ENCODE assay signal across 8 cellular contexts in the genomic region with DNA sequence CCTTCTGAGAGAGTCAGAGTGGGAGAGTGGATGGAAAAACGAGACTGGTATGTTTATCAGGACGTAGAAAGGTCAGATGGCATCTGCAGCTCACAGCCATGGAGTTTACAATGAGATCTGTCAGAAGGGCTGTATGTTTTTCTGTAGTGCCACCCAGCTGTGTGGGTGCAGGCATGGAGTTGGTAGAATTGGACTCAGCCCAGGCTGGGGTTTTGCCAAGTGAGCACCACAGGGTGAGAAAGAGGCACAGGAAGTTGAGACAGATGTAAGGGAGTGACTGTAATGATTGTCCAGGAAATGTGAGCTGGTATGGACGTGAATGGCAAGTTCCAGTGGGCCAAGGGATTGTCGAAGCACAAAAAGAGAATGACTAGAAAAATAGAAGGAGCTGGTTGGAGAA. TPM values are rescaled to one million over a fixed set of nuclear protein-coding genes. Genes with fewer than 3 reads are reported as not detected.
A peak's percentile ranks its signal among the peaks of the same experiment; 100 is the strongest.
DNase-seq lines count a peak whose midpoint lies in the region; ATAC-seq, FAIRE-seq and TF ChIP-seq lines count a peak whose summit lies in the region.

No MANE protein-coding gene starts in this region.

- H3K4ac ChIP-seq in H9 (ENCODE audit: low read depth, low read length) = no peak overlapping the region

- no peak overlapping the region for H3K9ac ChIP-seq in HCT116 (ENCODE audit: low read length)
- H3K9ac ChIP-seq in H9 (ENCODE audit: extremely low read depth, insufficient read length, low read length) = no peak overlapping the region

- intact Hi-C loops in HCT116 (cut with micrococcal nuclease) = loop anchor here (2.0 kb wide), 1 partner anchor 51 kb away; no protein-coding TSS in a partner anchor

- no peaks in the 10 kb centered on the region for H4K20me1 ChIP-seq in HCT116 (ENCODE audit: insufficient read depth)
- no peaks in the 10 kb centered on the region for H4K20me1 ChIP-seq in H9 (ENCODE audit: control insufficient read depth, insufficient read depth, insufficient read length)

- H2BK15ac ChIP-seq in H9 (ENCODE audit: low read depth, low read length) = no peak overlapping the region

- no peaks in the 10 kb centered on the region for H3K9me3 ChIP-seq in HCT116 (ENCODE audit: control insufficient read depth in 1 of 2, insufficient read depth in 1 of 2, low read depth in 1 of 2, low read length in 2 of 2)
- H3K9me3 ChIP-seq in H9 (ENCODE audit: control insufficient read depth, low read depth, low read length) = no peaks in the 10 kb centered on the region

- H2AFZ ChIP-seq in HCT116 (ENCODE audit: low read depth, low read length, poor library complexity, severe bottlenecking) (peak overlapping the region; percentile 56), H9 (ENCODE audit: low read length) (no peak overlapping the region)

- H3K27ac ChIP-seq in HCT116 (ENCODE audit: low read depth, low read length) (no peak overlapping the region), H9 (ENCODE audit: insufficient read length, low read depth, low read length) (no peak overlapping the region)

- no peaks in the 10 kb centered on the region for H3K27me3 Mint-ChIP-seq in naive thymus-derived CD8-positive, alpha-beta T cell
- H3K27me3 Mint-ChIP-seq in H9 (ENCODE audit: low read depth) = peaks cover 2% of the 10 kb centered on the region; the same call in 1 of the 2 replicates

- no peaks in the 10 kb centered on the region for H3K23me2 ChIP-seq in H9 (ENCODE audit: insufficient read length, low read depth, low read length, poor library complexity, severe bottlenecking)

- in situ Hi-C loops in SK-MEL-5 (cut with HindIII; ENCODE audit: low pct_unique_long_range_greater_than_20kb, low sequenced_read_pairs) = no loop called here

- CTCF ChIA-PET in HCT116 (lab: Charles Lee) = interaction anchor here (0.9 to 1.5 kb wide), 3 partner anchors 8 to 131 kb away, joined by 3 to 7 read pairs (median 4); no protein-coding TSS in a partner anchor

- H2BK120ac ChIP-seq in H9 (ENCODE audit: low read depth, low read length, poor library complexity, severe bottlenecking) = no peak overlapping the region

- WGBS in H9 (ENCODE audit: extremely low coverage, insufficient read length, low lambda C conversion rate) = no CpG with 5 or more reads among the region's 4 CpGs

- peaks cover 0 to 2% (median 0%) of the 10 kb centered on the region in 9 donors for H3K9me3 Mint-ChIP-seq in naive thymus-derived CD8-positive, alpha-beta T cell
- no peaks in the 10 kb centered on the region for H3K9me3 Mint-ChIP-seq in H9

- no peak overlapping the region for H3K56ac ChIP-seq in H9 (ENCODE audit: insufficient read length, low read depth, low read length)

- H3K27me3 ChIP-seq in HCT116 (ENCODE audit: insufficient read depth, low read length) (no peaks in the 10 kb centered on the region), bronchial epithelial cell (ENCODE audit: control insufficient read depth, insufficient read depth, low read length) (no peaks in the 10 kb centered on the region), H9 (ENCODE audit: insufficient read depth, low read length) (no peaks in the 10 kb centered on the region)

- peak overlapping the region; percentile 36; the same call in 1 of the 2 replicates for H3K4me2 ChIP-seq in HCT116 (ENCODE audit: low read length)
- H3K4me2 ChIP-seq in H9 (ENCODE audit: insufficient read depth, insufficient read length, low read length) = no peak overlapping the region

- no peak overlapping the region for H4K8ac ChIP-seq in H9 (replicated peaks; ENCODE audit: insufficient read length, low read depth, low read length)

- no peak overlapping the region for H2BK5ac ChIP-seq in H9 (ENCODE audit: insufficient read length, low read length)

- TF ChIP-seq POLR2A in HCT116 (IDR thresholded peaks at IDR 0.05; ENCODE audit: borderline replicate concordance, extremely low read depth, insufficient read depth, insufficient read length) = no peak

- peaks cover 45 to 66% (median 57%) of the 10 kb centered on the region in 4 donors for H3K4me1 Mint-ChIP-seq in naive thymus-derived CD8-positive, alpha-beta T cell
- H3K4me1 Mint-ChIP-seq in H9 = peaks cover 46 to 47% of the 10 kb centered on the region in 2 experiments

- H3K4me1 ChIP-seq in HCT116 (ENCODE audit: control insufficient read depth in 1 of 2, insufficient read depth in 2 of 2, low read length in 2 of 2) = peaks cover 11 to 53% of the 10 kb centered on the region in 2 experiments
- peaks cover 12% of the 10 kb centered on the region for H3K4me1 ChIP-seq in H9 (ENCODE audit: insufficient read depth, low read length)

- POLR2A ChIA-PET in HCT116 (lab: Charles Lee) = no interaction called here
- POLR2A ChIA-PET in naive thymus-derived CD8-positive, alpha-beta T cell (lab: Charles Lee) = interaction anchor here (0.8 to 5.3 kb wide), 7 partner anchors 9 to 103 kb away, joined by 3 to 36 read pairs (median 4); partner anchors contain the start of genes CASP2 and ZYX

- DNase-seq in HCT116 (ENCODE audit: low read depth, low spot score) (no peak), SK-MEL-5 (ENCODE audit: low read depth, low spot score) (peak; percentile 83), bronchial epithelial cell (ENCODE audit: low read depth) (peak; percentile 93), H9 (no peak), amniotic stem cell (lab: John Stamatoyannopoulos, UW) (no peak)
- peak in 9 of 10 donors; percentile 37 to 81 (median 59) for DNase-seq in naive thymus-derived CD8-positive, alpha-beta T cell

- H3K9me2 ChIP-seq in HCT116 (ENCODE audit: insufficient read depth) = no peaks in the 10 kb centered on the region

- no peak overlapping the region for H2AK5ac ChIP-seq in H9 (ENCODE audit: insufficient read length, low read length)

- TF ChIP-seq CTCF in HCT116 (IDR thresholded peaks at IDR 0.05 in 2 of 3, conservative IDR thresholded peaks at IDR 0.05 in 1 of 3; ENCODE audit: borderline replicate concordance in 1 of 3, insufficient read depth in 1 of 3, low read depth in 2 of 3, low read length in 2 of 3) (peak in 2 of 3 experiments; percentile 7 to 15; a peak in 1 of 6 replicates), bronchial epithelial cell (IDR thresholded peaks at IDR 0.05; ENCODE audit: insufficient read depth, low read length, severe bottlenecking) (peak; percentile 53), H9 (conservative IDR thresholded peaks at IDR 0.05) (no peak)

- H3K4me3 Mint-ChIP-seq in naive thymus-derived CD8-positive, alpha-beta T cell = peak overlapping the region; percentile 2 to 83 (median 42)
- no peak overlapping the region for H3K4me3 Mint-ChIP-seq in H9

- H3K23ac ChIP-seq in H9 (ENCODE audit: insufficient read length, low read depth, low read length) = no peak overlapping the region

- H3K79me2 ChIP-seq in HCT116 (ENCODE audit: insufficient read depth, low read length) (no peaks in the 10 kb centered on the region), H9 (ENCODE audit: insufficient read depth, low read length) (no peaks in the 10 kb centered on the region)

- H2BK20ac ChIP-seq in H9 (ENCODE audit: low read depth, low read length, poor library complexity, severe bottlenecking) = no peak overlapping the region

- H3K14ac ChIP-seq in H9 (ENCODE audit: insufficient read depth, low read length) = no peak overlapping the region

- BruUV-seq in HCT116 (replicated peaks; lab: Mats Ljungman, UMichigan) = no TSS peak

- no peak overlapping the region for H3T11ph ChIP-seq in H9 (ENCODE audit: low read length)

- H3K79me1 ChIP-seq in H9 (ENCODE audit: insufficient read depth, low read depth, low read length, poor library complexity, severe bottlenecking) = no peaks in the 10 kb centered on the region

- no peak overlapping the region for H4K91ac ChIP-seq in H9 (ENCODE audit: insufficient read length, low read depth, low read length)

- 0 out of 2 replicates have a peak, but pooled peaks have one; percentile 10 for ATAC-seq in HCT116
- ATAC-seq in naive thymus-derived CD8-positive, alpha-beta T cell = peak; percentile 58 to 69
- no peak for ATAC-seq in HG03342 (IDR thresholded peaks at IDR 0.05; ENCODE audit: unreplicated experiment)
- ATAC-seq in GM18498 (IDR thresholded peaks at IDR 0.05; ENCODE audit: unreplicated experiment) = no peak

- H3K18ac ChIP-seq in H9 (ENCODE audit: insufficient read length, low read depth, low read length) = no peak overlapping the region

- peak overlapping the region; percentile 38 to 94 (median 76) for H3K27ac Mint-ChIP-seq in naive thymus-derived CD8-positive, alpha-beta T cell
- no peak overlapping the region for H3K27ac Mint-ChIP-seq in H9

- FAIRE-seq in bronchial epithelial cell (lab: Jason Lieb, UNC) = no peak

- no peak overlapping the region for H4K5ac ChIP-seq in H9 (ENCODE audit: insufficient read length, low read depth, low read length)

- H3K36me3 ChIP-seq in HCT116 (ENCODE audit: control insufficient read depth in 1 of 2, insufficient read depth in 2 of 2, low read length in 2 of 2) = no peaks in the 10 kb centered on the region
- no peaks in the 10 kb centered on the region for H3K36me3 ChIP-seq in bronchial epithelial cell (ENCODE audit: control insufficient read depth, insufficient read depth, low read length)

- RAD21 ChIA-PET in HCT116 (lab: Charles Lee; ENCODE audit: low non-redundant PET in 1 of 2, low total read pairs in 2 of 2, uncharacterized antibody in 2 of 2, unreplicated experiment in 2 of 2) = no interaction called here

- no peaks in the 10 kb centered on the region for H3K36me3 Mint-ChIP-seq in naive thymus-derived CD8-positive, alpha-beta T cell
- no peaks in the 10 kb centered on the region for H3K36me3 Mint-ChIP-seq in H9 (ENCODE audit: insufficient read depth in 1 of 3, low read depth in 3 of 3)

- TF ChIP-seq RAD21 in HCT116 (IDR thresholded peaks at IDR 0.05; ENCODE audit: low read depth) = peak; percentile 36; the same call in 1 of the 2 replicates

- H2BK12ac ChIP-seq in H9 (ENCODE audit: insufficient read length, low read depth, low read length) = no peak overlapping the region

- H3K4me3 ChIP-seq in HCT116 (replicated peaks in 1 of 2; ENCODE audit: low read depth in 1 of 2, low read length in 2 of 2) (no peak overlapping the region), bronchial epithelial cell (ENCODE audit: low read depth, low read length) (no peak overlapping the region)

RNA-seq across cellular contexts. Expression of gene ZYX, which starts 9.1 kb away (rescaled TPM):
- total RNA-seq in HCT116 (2021; ENCODE audit: unreplicated experiment) = 144 TPM
- polyA plus RNA-seq in HCT116 (2012) = 188 and 199 TPM in 2 replicates
- total RNA-seq in SK-MEL-5 (2014; rRNA removed; shearing (Covaris generic)) = 14.7 and 17.2 TPM in 2 replicates
- 84.5 and 107 TPM in 2 replicates for polyA plus RNA-seq in SK-MEL-5 (2015; cell fraction: cytosol; rRNA removed)
- polyA plus RNA-seq in SK-MEL-5 (2015; cell fraction: nucleus; rRNA removed) = 34.2 and 35.3 TPM in 2 replicates
- total RNA-seq in bronchial epithelial cell = 9.2 and 10.6 TPM in 2 replicates
- 100 to 1,000 TPM; 138 to 151 TPM for total RNA-seq in naive thymus-derived CD8-positive, alpha-beta T cell
- 100 to 1,000 TPM in 1 of 3 donors, 10 to 100 TPM in 2; 58.6 to 142 (median 82.6) TPM for polyA plus RNA-seq in naive thymus-derived CD8-positive, alpha-beta T cell
- total RNA-seq in H9 (2021) = 236 and 237 TPM in 2 replicates

RNA-seq across cellular contexts. Expression of gene FAM131B, which starts 9.6 kb away (rescaled TPM):
- total RNA-seq in HCT116 (2021; ENCODE audit: unreplicated experiment) (0.20 TPM), bronchial epithelial cell (0.26 and 0.53 TPM in 2 replicates), H9 (2021) (17.3 and 18.5 TPM in 2 replicates)
- 0.21 and 0.34 TPM in 2 replicates for polyA plus RNA-seq in HCT116 (2012)
- total RNA-seq in SK-MEL-5 (2014; rRNA removed; shearing (Covaris generic)) = not detected in 2 replicates
- 0.13 TPM in 1 of 2 replicates, not detected in the other for polyA plus RNA-seq in SK-MEL-5 (2015; cell fraction: cytosol; rRNA removed)
- polyA plus RNA-seq in SK-MEL-5 (2015; cell fraction: nucleus; rRNA removed) = not detected in 2 replicates
- 1 to 10 TPM in 1 of 2 experiments, under 1 TPM in 1; 0.78 to 1.2 TPM for total RNA-seq in naive thymus-derived CD8-positive, alpha-beta T cell
- polyA plus RNA-seq in naive thymus-derived CD8-positive, alpha-beta T cell = 1 to 10 TPM in 1 of 3 donors, under 1 TPM in 2; 0.44 to 1.1 (median 0.54) TPM

RNA-seq across cellular contexts. Expression of gene EPHA1, which starts 36.6 kb away (rescaled TPM):
- 29.9 TPM for total RNA-seq in HCT116 (2021; ENCODE audit: unreplicated experiment)
- 24.3 and 26.3 TPM in 2 replicates for polyA plus RNA-seq in HCT116 (2012)
- not detected in 2 replicates for total RNA-seq in SK-MEL-5 (2014; rRNA removed; shearing (Covaris generic))
- polyA plus RNA-seq in SK-MEL-5 (2015; cell fraction: cytosol; rRNA removed) = not detected in 2 replicates
- polyA plus RNA-seq in SK-MEL-5 (2015; cell fraction: nucleus; rRNA removed) = not detected in 2 replicates
- 19.0 and 51.5 TPM in 2 replicates for total RNA-seq in bronchial epithelial cell
- 10 to 100 TPM; 44.8 to 44.9 TPM for total RNA-seq in naive thymus-derived CD8-positive, alpha-beta T cell
- polyA plus RNA-seq in naive thymus-derived CD8-positive, alpha-beta T cell = 10 to 100 TPM; 10.1 to 37.1 (median 16.2) TPM
- total RNA-seq in H9 (2021) = 109 and 119 TPM in 2 replicates

RNA-seq across cellular contexts. Expression of gene CLCN1, which starts 56.2 kb away (rescaled TPM):
- total RNA-seq in HCT116 (2021; ENCODE audit: unreplicated experiment) (0.47 TPM), bronchial epithelial cell (under 0.01 and 0.13 TPM in 2 replicates), H9 (2021) (0.11 and 0.13 TPM in 2 replicates)
- polyA plus RNA-seq in HCT116 (2012) = 0.56 and 0.94 TPM in 2 replicates
- total RNA-seq in SK-MEL-5 (2014; rRNA removed; shearing (Covaris generic)) = not detected in 2 replicates
- polyA plus RNA-seq in SK-MEL-5 (2015; cell fraction: cytosol; rRNA removed) = not detected in 2 replicates
- polyA plus RNA-seq in SK-MEL-5 (2015; cell fraction: nucleus; rRNA removed) = not detected in 2 replicates
- total RNA-seq in naive thymus-derived CD8-positive, alpha-beta T cell = not detected
- polyA plus RNA-seq in naive thymus-derived CD8-positive, alpha-beta T cell = not detected

Comparison
In these comparisons a context has a peak if more than half of its experiments do, and no peak if none do; other contexts are left out.
1. ATAC-seq: peak in HCT116 (single experiment) and naive thymus-derived CD8-positive, alpha-beta T cell (2 of 2); none in HG03342 (single experiment) and GM18498 (single experiment).
2. DNase-seq: peak in SK-MEL-5 (single experiment), bronchial epithelial cell (single experiment) and naive thymus-derived CD8-positive, alpha-beta T cell (9 of 10); none in HCT116 (single experiment), H9 (single experiment) and amniotic stem cell (single experiment).
3. H3K27ac Mint-ChIP-seq: peak in naive thymus-derived CD8-positive, alpha-beta T cell (10 of 10); none in H9 (0 of 3).
4. H3K4me3 Mint-ChIP-seq: peak in naive thymus-derived CD8-positive, alpha-beta T cell (10 of 10); none in H9 (0 of 2).
5. RNA of gene EPHA1, which starts 36.6 kb away (total RNA-seq): 109 to 119 TPM in H9, 44.8 to 44.9 TPM in naive thymus-derived CD8-positive, alpha-beta T cell, 29.9 TPM in HCT116 (single experiment) and 19.0 to 51.5 TPM in bronchial epithelial cell; not detected in SK-MEL-5; every median in the first group is over 10 times any median in the second.